In the genomic region with DNA sequence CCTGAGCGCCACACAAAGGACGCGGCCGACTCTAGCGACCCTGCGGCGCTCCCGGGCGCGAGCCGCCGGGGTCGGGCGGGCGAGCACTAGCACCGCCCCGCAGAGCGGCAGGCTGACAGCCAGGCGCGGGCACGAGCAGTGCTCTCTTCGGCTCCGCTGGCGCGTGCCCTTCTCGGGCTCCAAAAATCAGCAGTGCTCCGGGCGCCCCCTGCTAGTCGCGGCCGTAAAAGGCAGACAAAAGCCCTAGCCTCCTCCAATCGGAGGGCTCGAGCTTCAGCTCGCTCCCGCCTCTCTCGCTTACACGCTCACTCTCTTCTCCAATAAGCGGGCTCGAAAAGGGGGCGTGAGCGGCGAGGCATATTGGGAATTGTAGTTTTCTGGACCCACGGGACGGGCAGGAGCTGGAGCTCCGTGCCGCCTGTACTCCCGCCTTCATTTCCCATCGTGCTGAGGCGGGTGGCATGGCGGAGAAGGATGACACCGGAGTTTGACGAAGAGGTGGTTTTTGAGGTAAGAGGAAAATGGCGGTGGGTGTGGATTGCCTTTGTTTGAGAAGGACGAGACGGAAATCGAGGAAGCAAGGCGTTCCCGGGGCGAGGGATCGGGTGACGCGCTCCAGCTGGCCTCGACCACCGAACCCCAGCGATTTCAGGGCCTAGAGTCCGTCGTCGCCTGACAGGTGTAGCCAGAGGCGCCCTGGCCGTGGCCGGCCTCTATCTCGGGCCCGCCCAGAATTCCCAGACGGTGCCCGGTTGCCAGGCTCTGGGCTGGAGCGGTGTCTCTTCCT, we compare ENCODE assay signal across 8 cellular contexts. TPM values are rescaled to one million over a fixed set of nuclear protein-coding genes. Genes with fewer than 3 reads are reported as not detected.
A peak's percentile ranks its signal among the peaks of the same experiment; 100 is the strongest.
DNase-seq lines count a peak whose midpoint lies in the region; ATAC-seq and TF ChIP-seq lines count a peak whose summit lies in the region.

Gene FGD6 (minus strand): TSS at position 91 of the 787 bp plus-strand sequence. CDS start 227 bp downstream, outside the sequence.
Gene VEZT (plus strand): TSS at position 431 of the 787 bp plus-strand sequence. CDS start 44 bp downstream, at position 475.

- peak within 1 kb of the TSS; percentile 100 for H3K4me3 Mint-ChIP-seq in T-helper 17 cell

- no peaks in the 10 kb centered on the region for H3K9me3 ChIP-seq in T-helper 17 cell (ENCODE audit: control insufficient read depth, low read length, poor library complexity, severe bottlenecking)
- H3K9me3 ChIP-seq in prostate gland: no peaks in the 10 kb centered on the region

- peak within 1 kb of the TSS; percentile 99 for H3K27ac Mint-ChIP-seq in T-helper 17 cell

- peaks cover 5% of the 10 kb centered on the region for H3K36me3 Mint-ChIP-seq in T-helper 17 cell (ENCODE audit: low read depth)

- under 1% methylated on average over 68 of the region's 76 CpGs for WGBS in prostate gland
- under 1% methylated on average over 76 of the region's 76 CpGs for WGBS in urinary bladder

- intact Hi-C loops in left ventricle myocardium superior (cut with micrococcal nuclease): loop anchor here (5.0 kb wide), 1 partner anchor 100 kb away; no protein-coding TSS in a partner anchor
- intact Hi-C loops in prostate gland (cut with DNase I): loop anchor here (2.0 to 5.0 kb wide), 6 partner anchors 101 to 315 kb away; partner anchors contain the start of genes METAP2 and NR2C1

- H3K27me3 Mint-ChIP-seq in T-helper 17 cell: peaks cover 7% of the 10 kb centered on the region

- H3K4me3 ChIP-seq in prostate gland (peak within 1 kb of the TSS; percentile 73 to 82), urinary bladder (ENCODE audit: low read depth, low read length) (peak within 1 kb of the TSS; percentile 70)

- no peaks in the 10 kb centered on the region for H3K27me3 ChIP-seq in prostate gland (replicated peaks; ENCODE audit: insufficient read depth)

- peaks cover 24% of the 10 kb centered on the region for H3K4me1 Mint-ChIP-seq in T-helper 17 cell

- DNase-seq in NCI-H1694 (lab: John Stamatoyannopoulos, UW): peak; percentile 97
- DNase-seq in T-helper 17 cell: peak; percentile 94 to 97 (median 95)
- peak; percentile 80 to 100 (median 99) for DNase-seq in anterior cingulate cortex (lab: John Stamatoyannopoulos, UW)
- peak; percentile 99 for DNase-seq in left ventricle myocardium superior
- peak; percentile 99 for DNase-seq in prostate gland (ENCODE audit: low spot score)

- peak in 3 of 4 experiments; percentile 34 to 86 (median 82) for TF ChIP-seq CTCF in prostate gland (IDR thresholded peaks at IDR 0.05)

- TF ChIP-seq POLR2A in GM15510 (IDR thresholded peaks at IDR 0.05; ENCODE audit: borderline replicate concordance, extremely low read depth, insufficient read length) (peak; percentile 58), prostate gland (IDR thresholded peaks at IDR 0.05) (peak; percentile 77)

- ATAC-seq in HG02885 (IDR thresholded peaks at IDR 0.05; ENCODE audit: poor library complexity, unreplicated experiment) (peak; percentile 90), T-helper 17 cell (peak; percentile 91), left ventricle myocardium superior (peak; percentile 95)

- H3K4me1 ChIP-seq in prostate gland (replicated peaks): no peaks in the 10 kb centered on the region
- H3K4me1 ChIP-seq in urinary bladder (ENCODE audit: insufficient read depth): no peaks in the 10 kb centered on the region

- H3K27ac ChIP-seq in prostate gland (peak within 1 kb of the TSS; percentile 93 to 99), urinary bladder (ENCODE audit: low read depth) (peak within 1 kb of the TSS; percentile 93)

- H3K36me3 ChIP-seq in prostate gland: no peaks in the 10 kb centered on the region
- no peaks in the 10 kb centered on the region for H3K36me3 ChIP-seq in urinary bladder (ENCODE audit: insufficient read depth)

RNA-seq across cellular contexts. Expression of gene FGD6, which starts in this region (rescaled TPM):
- total RNA-seq in T-helper 17 cell (1 to 10 TPM; 1.2 to 1.3 TPM), left ventricle myocardium superior (23.5 TPM), prostate gland (10 to 100 TPM in 1 of 2 donors, 1 to 10 TPM in 1; 9.9 to 13.9 TPM), urinary bladder (20.4 TPM)
- 3.7 TPM for polyA plus RNA-seq in urinary bladder

RNA-seq across cellular contexts. Expression of gene VEZT, which starts in this region (rescaled TPM):
- total RNA-seq in T-helper 17 cell (10 to 100 TPM; 46.4 to 54.9 TPM), left ventricle myocardium superior (59.0 TPM), prostate gland (10 to 100 TPM; 37.4 to 81.6 TPM), urinary bladder (153 TPM)
- polyA plus RNA-seq in urinary bladder: 39.0 TPM

Comparison
In these comparisons a context has a peak if more than half of its experiments do, and no peak if none do; other contexts are left out.
1. Peak in every context shown above with its lines: DNase-seq, ATAC-seq, H3K4me3 ChIP-seq and H3K27ac ChIP-seq.